19 cellular contexts compared by ENCODE assay signal in the genomic region with DNA sequence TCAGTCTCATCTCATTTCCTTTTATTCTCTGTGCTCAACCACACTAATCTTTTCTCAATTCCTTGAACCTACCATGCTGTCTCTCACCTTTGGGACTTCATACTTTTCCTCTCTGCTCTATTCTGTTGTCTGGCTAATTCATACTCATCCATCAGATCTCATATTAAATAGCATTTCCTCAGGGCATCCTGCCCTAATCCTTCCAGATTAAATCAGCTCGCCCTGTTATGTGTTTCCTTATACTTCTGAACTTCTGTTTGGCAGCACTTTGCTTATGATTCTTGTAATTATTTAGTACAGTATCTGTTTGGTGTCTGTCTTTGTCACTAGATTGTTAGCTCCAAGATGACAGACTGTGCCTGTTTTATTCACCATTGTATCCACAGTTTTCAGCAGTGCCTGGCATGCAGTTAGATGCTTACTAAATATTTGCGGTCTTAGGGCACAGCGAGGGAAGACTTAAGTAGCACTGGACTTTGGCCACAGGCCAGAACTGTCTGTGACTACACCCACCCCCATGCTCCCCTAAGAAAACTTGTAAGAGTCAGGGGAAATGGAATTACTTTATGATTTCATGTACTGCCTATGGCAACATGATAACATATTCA. TPM values are rescaled to one million over a fixed set of nuclear protein-coding genes. Genes with fewer than 3 reads are reported as not detected.
DNase-seq lines count a peak whose midpoint lies in the region; ATAC-seq, FAIRE-seq and TF ChIP-seq lines count a peak whose summit lies in the region.
"Had no signal": no experiment of that assay in that cellular context is flagged by ENCODE, and none has a peak within 500 bp of the region (broad histone marks: within the 10 kb centered on the region; RNA-seq: fewer than 3 reads in every experiment).

No MANE protein-coding gene starts in this region.

- POLR2A ChIA-PET in naive thymus-derived CD4-positive, alpha-beta T cell (lab: Charles Lee) = interaction anchor here (0.7 kb wide), 1 partner anchor 9 kb away, joined by 3 read pairs; no protein-coding TSS in a partner anchor
- POLR2A ChIA-PET in HepG2 (lab: Yijun Ruan, JAX) = no interaction called here

- H3K27ac ChIP-seq in SJCRH30 (no peak overlapping the region), testis (no peak overlapping the region), thyroid gland (no peak overlapping the region), HepG2 (ENCODE audit: extremely low read length, insufficient read depth, low read length) (no peak overlapping the region)
- no peak overlapping the region for H3K27ac ChIP-seq in naive thymus-derived CD4-positive, alpha-beta T cell (ENCODE audit: low read depth, low read length)
- H3K27ac ChIP-seq: body of pancreas had no signal

- in situ Hi-C loops in HepG2 (cut with HindIII; ENCODE audit: extremely low pct_ligation_motif_present, low pct_unique_long_range_greater_than_20kb) = loop anchor here (10.0 kb wide), 1 partner anchor 106 kb away; no protein-coding TSS in a partner anchor

- TF ChIP-seq POLR2A in testis (IDR thresholded peaks at IDR 0.05) (no peak), thyroid gland (IDR thresholded peaks at IDR 0.05) (no peak), HepG2 (IDR thresholded peaks at IDR 0.05; ENCODE audit: insufficient read depth in 1 of 2, low read depth in 2 of 2, low read length in 2 of 2) (no peak)

- no peak overlapping the region for H3K4me2 ChIP-seq in HepG2 (ENCODE audit: low read depth, low read length)

- no peak for TF ChIP-seq CTCF in testis (IDR thresholded peaks at IDR 0.05)
- no peak for TF ChIP-seq CTCF in thyroid gland (IDR thresholded peaks at IDR 0.05)
- TF ChIP-seq CTCF in HepG2 (CRISPR knock-in tag; IDR thresholded peaks at IDR 0.05) = no peak

- H3K27me3 ChIP-seq in SJCRH30 (no peaks in the 10 kb centered on the region), testis (no peaks in the 10 kb centered on the region), thyroid gland (no peaks in the 10 kb centered on the region), HepG2 (ENCODE audit: control insufficient read depth in 1 of 2, insufficient read depth in 2 of 2, low read length in 2 of 2) (0 out of 5 replicates have a peak, but pooled peaks cover 0 to 3% of the 10 kb centered on the region in 2 experiments)
- no peaks in the 10 kb centered on the region for H3K27me3 ChIP-seq in naive thymus-derived CD4-positive, alpha-beta T cell (ENCODE audit: control insufficient read depth in 2 of 2, insufficient read depth in 2 of 2, low read length in 2 of 2)
- H3K27me3 ChIP-seq: body of pancreas had no signal

- peaks cover 0 to 2% (median 0%) of the 10 kb centered on the region in 11 donors for H3K9me3 Mint-ChIP-seq in naive thymus-derived CD4-positive, alpha-beta T cell

- peak; percentile 64 for DNase-seq in HT1080 (ENCODE audit: low read depth)
- peak; percentile 61 to 79 for DNase-seq in SJCRH30
- peak; percentile 11 for DNase-seq in fibroblast of gingiva (ENCODE audit: low read depth)
- DNase-seq in naive thymus-derived CD4-positive, alpha-beta T cell = no peak
- DNase-seq in testis = no peak
- no peak for DNase-seq in thyroid gland
- no peak for DNase-seq in HepG2 (ENCODE audit: low spot score)
- DNase-seq: activated B cell treated with CpG ODN at 0.5 μM for 24 hours; activated naive CD4-positive, alpha-beta T cell; body of pancreas; effector memory CD4-positive, alpha-beta T cell; glutamatergic neuron; islet precursor cell; naive B cell; NCI-H2227 treated with DMSO at 0.1 percent for 48 hours; OCI-M1; posterior cingulate gyrus had no signal

- no peak overlapping the region for H3K4me3 Mint-ChIP-seq in naive thymus-derived CD4-positive, alpha-beta T cell
- H3K4me3 Mint-ChIP-seq: activated B cell treated with CpG ODN at 0.5 μM for 24 hours, naive B cell had no signal

- H3K4me3 ChIP-seq in SJCRH30 (no peak overlapping the region), testis (no peak overlapping the region), thyroid gland (replicated peaks in 1 of 3) (no peak overlapping the region), HepG2 (replicated peaks in 1 of 3; ENCODE audit: insufficient read depth in 1 of 3, low read depth in 2 of 3, low read length in 3 of 3) (no peak overlapping the region)
- H3K4me3 ChIP-seq in naive thymus-derived CD4-positive, alpha-beta T cell (ENCODE audit: low read length) = no peak overlapping the region
- H3K4me3 ChIP-seq: body of pancreas had no signal

- no peak for TF ChIP-seq EP300 in HepG2 (IDR thresholded peaks at IDR 0.05; ENCODE audit: low read depth in 2 of 2, low read length in 2 of 2)
- TF ChIP-seq EP300 in HepG2 (CRISPR knock-in tag; IDR thresholded peaks at IDR 0.05; ENCODE audit: borderline replicate concordance) = no peak

- TF ChIP-seq RAD21 in HepG2 (CRISPR knock-in tag; IDR thresholded peaks at IDR 0.05) = no peak

- H3K79me2 ChIP-seq in HepG2 (ENCODE audit: insufficient read depth, low read length) = no peaks in the 10 kb centered on the region

- H3K36me3 Mint-ChIP-seq in naive thymus-derived CD4-positive, alpha-beta T cell = peaks cover 0 to 3% (median 0%) of the 10 kb centered on the region in 5 donors
- H3K36me3 Mint-ChIP-seq: naive B cell had no signal

- no peaks in the 10 kb centered on the region for H4K20me1 ChIP-seq in HepG2 (ENCODE audit: insufficient read depth, low read length)

- H3K4me1 ChIP-seq in SJCRH30 (peaks cover 15% of the 10 kb centered on the region), testis (peaks cover 9% of the 10 kb centered on the region), thyroid gland (no peaks in the 10 kb centered on the region), HepG2 (ENCODE audit: insufficient read depth, low read length) (peaks cover 6% of the 10 kb centered on the region; the same call in 1 of the 2 replicates)
- peaks cover 25 to 31% of the 10 kb centered on the region in 2 donors for H3K4me1 ChIP-seq in naive thymus-derived CD4-positive, alpha-beta T cell (ENCODE audit: control insufficient read depth in 2 of 2, insufficient read depth in 2 of 2, low read length in 2 of 2)

- 51 to 58% methylated on average over 3 of the region's 3 CpGs for WGBS in testis, 2 donors
- 53 to 54% methylated on average over 3 of the region's 3 CpGs for WGBS in thyroid gland, 2 donors
- 13% methylated on average over 3 of the region's 3 CpGs for WGBS in HepG2 (ENCODE audit: low lambda C conversion rate)

- H2AFZ ChIP-seq in HepG2 (ENCODE audit: low read length) = no peak overlapping the region

- peak overlapping the region in 6 of 9 donors; percentile 0 to 37 (median 6) for H3K27ac Mint-ChIP-seq in naive thymus-derived CD4-positive, alpha-beta T cell
- H3K27ac Mint-ChIP-seq: activated B cell treated with CpG ODN at 0.5 μM for 24 hours had no signal

- peaks cover 26 to 58% (median 44%) of the 10 kb centered on the region in 7 donors for H3K4me1 Mint-ChIP-seq in naive thymus-derived CD4-positive, alpha-beta T cell

- BruUV-seq in HepG2 (replicated peaks; lab: Mats Ljungman, UMichigan) = no TSS peak

- H3K9me3 ChIP-seq in SJCRH30 (replicated peaks) (no peaks in the 10 kb centered on the region), testis (no peaks in the 10 kb centered on the region), thyroid gland (no peaks in the 10 kb centered on the region), HepG2 (ENCODE audit: low read length) (peaks cover 7% of the 10 kb centered on the region)
- H3K9me3 ChIP-seq in naive thymus-derived CD4-positive, alpha-beta T cell (ENCODE audit: control insufficient read depth in 2 of 3, low read length in 3 of 3) = no peaks in the 10 kb centered on the region
- H3K9me3 ChIP-seq: body of pancreas had no signal

- no peak for ATAC-seq in naive thymus-derived CD4-positive, alpha-beta T cell
- ATAC-seq in GM18520 (IDR thresholded peaks at IDR 0.05; ENCODE audit: unreplicated experiment) (no peak), HepG2 (no peak)
- ATAC-seq: body of pancreas had no signal

- intact Hi-C loops in naive thymus-derived CD4-positive, alpha-beta T cell (cut with micrococcal nuclease) = loop anchor here in 1 of 2 donors (5.0 to 10.0 kb wide), 2 partner anchors 128 to 296 kb away; partner anchors contain the start of genes MYCL and PPIE
- intact Hi-C loops in testis (cut with DNase I; ENCODE audit: low total_unique reads) (no loop called here), thyroid gland (cut with DNase I) (no loop called here), HepG2 (cut with micrococcal nuclease; ENCODE audit: unreplicated experiment) (loop anchor here (10.0 kb wide), 2 partner anchors 116 to 216 kb away; no protein-coding TSS in a partner anchor)

- peaks cover 0 to 18% (median 0%) of the 10 kb centered on the region in 5 donors for H3K27me3 Mint-ChIP-seq in naive thymus-derived CD4-positive, alpha-beta T cell
- H3K27me3 Mint-ChIP-seq: activated B cell treated with CpG ODN at 0.5 μM for 24 hours, naive B cell had no signal

- CTCF ChIA-PET in naive thymus-derived CD4-positive, alpha-beta T cell (lab: Charles Lee) = interaction anchor here (3.8 kb wide), 1 partner anchor 111 kb away, joined by 30 read pairs; no protein-coding TSS in a partner anchor
- CTCF ChIA-PET in HepG2 (lab: Yijun Ruan, JAX; ENCODE audit: low intra/inter-chr PET ratio, low total read pairs) = no interaction called here

- H3K36me3 ChIP-seq in SJCRH30 = no peaks in the 10 kb centered on the region
- no peaks in the 10 kb centered on the region for H3K36me3 ChIP-seq in naive thymus-derived CD4-positive, alpha-beta T cell (ENCODE audit: control insufficient read depth in 2 of 3, insufficient read depth in 3 of 3, low read length in 3 of 3)
- no peaks in the 10 kb centered on the region for H3K36me3 ChIP-seq in testis (ENCODE audit: low read depth, missing control alignments)
- no peaks in the 10 kb centered on the region for H3K36me3 ChIP-seq in thyroid gland
- H3K36me3 ChIP-seq in HepG2 (replicated peaks in 1 of 2; ENCODE audit: control insufficient read depth in 1 of 2, insufficient read depth in 2 of 2, low read length in 2 of 2) = no peaks in the 10 kb centered on the region

- FAIRE-seq in HepG2 (lab: Jason Lieb, UNC) = no peak
- FAIRE-seq: H1 had no signal

- H3K9ac ChIP-seq in HepG2 (ENCODE audit: insufficient read depth, low read depth, low read length) = no peak overlapping the region

RNA-seq across cellular contexts. Expression of gene CAP1, which starts 9.9 kb away (rescaled TPM):
- 537 and 558 TPM in 2 replicates for total RNA-seq in HT1080 (2014; rRNA removed; shearing (Covaris generic))
- polyA plus RNA-seq in HT1080 (2015; cell fraction: cytosol; rRNA removed) = 475 and 520 TPM in 2 replicates
- polyA plus RNA-seq in HT1080 (2015; cell fraction: nucleus; rRNA removed) = 689 and 698 TPM in 2 replicates
- total RNA-seq in SJCRH30 (2014; rRNA removed; shearing (Covaris generic)) = 254 and 279 TPM in 2 replicates
- total RNA-seq in naive thymus-derived CD4-positive, alpha-beta T cell = 100 to 1,000 TPM; 176 to 683 (median 282) TPM
- polyA plus RNA-seq in naive thymus-derived CD4-positive, alpha-beta T cell = 100 to 1,000 TPM; 519 to 668 TPM
- 100 to 1,000 TPM; 159 to 160 TPM for total RNA-seq in testis
- 231 TPM for polyA plus RNA-seq in testis (ENCODE audit: insufficient read depth, low read depth, low replicate concordance)
- 100 to 1,000 TPM; 204 to 247 (median 227) TPM for total RNA-seq in thyroid gland
- 174 and 228 TPM in 2 replicates for total RNA-seq in HepG2 (2016; rRNA removed; fragmentation: Illumina TruSeq; extraction: Trizol)
- 20.2 and 22.6 TPM in 2 replicates for total RNA-seq in HepG2 (2016; cell fraction: cytosol; rRNA removed; fragmentation: Illumina TruSeq; extraction: Trizol; ENCODE audit: low read depth)
- 168 and 225 TPM in 2 replicates for total RNA-seq in HepG2 (2016; cell fraction: insoluble cytoplasmic fraction; rRNA removed; fragmentation: Illumina TruSeq; extraction: Trizol)
- 60.4 and 63.8 TPM in 2 replicates for total RNA-seq in HepG2 (2016; cell fraction: membrane; rRNA removed; fragmentation: Illumina TruSeq; extraction: Trizol)
- 78.4 and 78.5 TPM in 2 replicates for total RNA-seq in HepG2 (2016; cell fraction: nucleus; rRNA removed; fragmentation: Illumina TruSeq; extraction: Trizol)
- polyA plus RNA-seq in HepG2 (2011; rRNA removed) = 166 and 195 TPM in 2 replicates
- polyA plus RNA-seq in HepG2 (2011; cell fraction: cytosol; rRNA removed) = 133 and 166 TPM in 2 replicates
- 60.0 and 61.0 TPM in 2 replicates for polyA plus RNA-seq in HepG2 (2011; cell fraction: nucleus; rRNA removed)
- polyA plus RNA-seq in HepG2 (2012) = 141 and 150 TPM in 2 replicates
- 19.7 and 20.6 TPM in 2 replicates for polyA plus RNA-seq in HepG2 (2016; cell fraction: cytosol; fragmentation: Illumina TruSeq; extraction: Trizol; ENCODE audit: low read depth)
- polyA plus RNA-seq in HepG2 (2016; cell fraction: insoluble cytoplasmic fraction; fragmentation: Illumina TruSeq; extraction: Trizol; ENCODE audit: low read depth) = 216 and 228 TPM in 2 replicates
- 43.3 and 46.3 TPM in 2 replicates for polyA plus RNA-seq in HepG2 (2016; cell fraction: membrane; fragmentation: Illumina TruSeq; extraction: Trizol; ENCODE audit: low read depth)
- polyA plus RNA-seq in HepG2 (2016; cell fraction: nucleus; fragmentation: Illumina TruSeq; extraction: Trizol; ENCODE audit: insufficient read depth, low read depth) = 84.0 and 90.0 TPM in 2 replicates
- 144 and 148 TPM in 2 replicates for polyA minus RNA-seq in HepG2 (2011; rRNA and poly(A)+ RNA removed; ENCODE audit: low replicate concordance)
- 105 and 109 TPM in 2 replicates for polyA minus RNA-seq in HepG2 (2011; cell fraction: cytosol; rRNA and poly(A)+ RNA removed)
- polyA minus RNA-seq in HepG2 (2011; cell fraction: nucleus; rRNA and poly(A)+ RNA removed) = 77.9 and 90.9 TPM in 2 replicates

Comparison
In these comparisons a context has a peak if more than half of its experiments do, and no peak if none do; other contexts are left out.
1. DNase-seq: peak in HT1080 (single experiment), SJCRH30 (2 of 2) and fibroblast of gingiva (single experiment); none in naive thymus-derived CD4-positive, alpha-beta T cell (0 of 9), testis (single experiment), thyroid gland (0 of 2) and HepG2 (single experiment).